Comparison of ENCODE assay signal across 20 cellular contexts in genomic region chr5:150603052-150603451, GRCh38. TPM values are rescaled to one million over a fixed set of nuclear protein-coding genes. Genes with fewer than 3 reads are reported as not detected.
DNase-seq lines count a peak whose midpoint lies in the region; ATAC-seq and TF ChIP-seq lines count a peak whose summit lies in the region.
"Had no signal": no experiment of that assay in that cellular context is flagged by ENCODE, and none has a peak within 500 bp of the region (broad histone marks: within the 10 kb centered on the region; RNA-seq: fewer than 3 reads in every experiment).

No MANE protein-coding gene starts in this region.

- WGBS in right lobe of liver (ENCODE audit: insufficient coverage, low coverage, low lambda C conversion rate, missing lambda C conversion rate) = 86% methylated on average over 1 of the region's 4 CpGs

- intact Hi-C loops in Right ventricle myocardium superior (cut with DNase I) = no loop called here
- intact Hi-C loops in right lobe of liver (cut with DNase I) = no loop called here
- intact Hi-C loops in uterus (cut with DNase I; ENCODE audit: low total_unique reads) = no loop called here

- DNase-seq in Right ventricle myocardium superior (peak; percentile 68), right lobe of liver (peak in 2 of 3 donors; percentile 13 to 27), hippocampal formation (lab: John Stamatoyannopoulos, UW) (no peak), uterus (no peak), kidney glomerular epithelial cell (lab: John Stamatoyannopoulos, UW) (no peak)
- DNase-seq in effector memory CD4-positive, alpha-beta T cell = no peak
- DNase-seq: activated CD4-positive, alpha-beta memory T cell treated with anti-CD3 and anti-CD28 coated beads, Interleukin-2, amount 10 ng/mL, durations not matched to agents 7 days and 5 days; activated CD4-positive, alpha-beta T cell treated with anti-CD3 and anti-CD28 coated beads for 1 hour; activated CD8-positive, alpha-beta memory T cell treated with anti-CD3 and anti-CD28 coated beads, Interleukin-2, amount 50 U/mL, for 48 hours; activated naive CD4-positive, alpha-beta T cell treated with anti-CD3 and anti-CD28 coated beads, Interleukin-2, amount 50 U/mL, for 16 hours; caudate nucleus; DMS153; MM.1S; NCI-H1417; NCI-H345 had no signal

- no peak for TF ChIP-seq CTCF in right lobe of liver (IDR thresholded peaks at IDR 0.05)
- TF ChIP-seq CTCF in uterus (IDR thresholded peaks at IDR 0.05) = no peak

- H3K4me3 ChIP-seq in BLaER1 = no peak overlapping the region
- H3K4me3 ChIP-seq in right lobe of liver = no peak overlapping the region
- H3K4me3 ChIP-seq in skeletal muscle tissue (ENCODE audit: low read length in 3 of 3) = no peak overlapping the region
- H3K4me3 ChIP-seq in effector memory CD4-positive, alpha-beta T cell (ENCODE audit: insufficient read depth, low read depth, low read length, poor library complexity, severe bottlenecking) = no peak overlapping the region
- H3K4me3 ChIP-seq in uterus = no peak overlapping the region
- H3K4me3 ChIP-seq: vagina had no signal

- peak overlapping the region; percentile 93 for H3K4me2 ChIP-seq in BLaER1
- H3K4me2 ChIP-seq: KMS-11 had no signal

- TF ChIP-seq POLR2A in right lobe of liver (IDR thresholded peaks at IDR 0.05) (no peak), uterus (IDR thresholded peaks at IDR 0.05) (no peak)

- H3K9me3 ChIP-seq in BLaER1 (no peaks in the 10 kb centered on the region), right lobe of liver (no peaks in the 10 kb centered on the region), skeletal muscle tissue (ENCODE audit: control insufficient read depth in 3 of 3, low read length in 3 of 3) (no peaks in the 10 kb centered on the region), uterus (no peaks in the 10 kb centered on the region)
- H3K9me3 ChIP-seq in effector memory CD4-positive, alpha-beta T cell (ENCODE audit: control insufficient read depth, low read length) = no peaks in the 10 kb centered on the region
- H3K9me3 ChIP-seq: vagina had no signal

- peak; percentile 58 for ATAC-seq in Right ventricle myocardium superior (ENCODE audit: poor library complexity)
- peak in 1 of 4 donors; percentile 8 for ATAC-seq in right lobe of liver

- H3K4me1 ChIP-seq in BLaER1 (peaks cover 94% of the 10 kb centered on the region), right lobe of liver (peaks cover 0 to 9% (median 3%) of the 10 kb centered on the region in 4 donors), skeletal muscle tissue (ENCODE audit: control insufficient read depth in 3 of 3, insufficient read depth in 3 of 3, low read length in 3 of 3) (peaks cover 48 to 88% (median 79%) of the 10 kb centered on the region in 3 donors), uterus (peaks cover 0 to 8% of the 10 kb centered on the region in 2 donors)
- no peaks in the 10 kb centered on the region for H3K4me1 ChIP-seq in effector memory CD4-positive, alpha-beta T cell (ENCODE audit: control insufficient read depth, insufficient read depth, low read length, poor library complexity, severe bottlenecking)

- H3K36me3 ChIP-seq in BLaER1 = no peaks in the 10 kb centered on the region
- H3K36me3 ChIP-seq in right lobe of liver = no peaks in the 10 kb centered on the region
- H3K36me3 ChIP-seq in skeletal muscle tissue (ENCODE audit: control insufficient read depth in 3 of 3, insufficient read depth in 3 of 3, low read length in 3 of 3) = no peaks in the 10 kb centered on the region
- H3K36me3 ChIP-seq in effector memory CD4-positive, alpha-beta T cell (ENCODE audit: control insufficient read depth, insufficient read depth, low read length) = no peaks in the 10 kb centered on the region
- H3K36me3 ChIP-seq in uterus = no peaks in the 10 kb centered on the region
- H3K36me3 ChIP-seq: vagina had no signal

- H3K27me3 ChIP-seq in BLaER1 (no peaks in the 10 kb centered on the region), right lobe of liver (no peaks in the 10 kb centered on the region), skeletal muscle tissue (ENCODE audit: control insufficient read depth in 3 of 3, insufficient read depth in 3 of 3, low read length in 3 of 3) (no peaks in the 10 kb centered on the region), uterus (no peaks in the 10 kb centered on the region)
- no peaks in the 10 kb centered on the region for H3K27me3 ChIP-seq in effector memory CD4-positive, alpha-beta T cell (replicated peaks; ENCODE audit: control insufficient read depth, insufficient read depth, low read length, poor library complexity, severe bottlenecking)
- H3K27me3 ChIP-seq: vagina had no signal

- H3K27ac ChIP-seq in BLaER1 (no peak overlapping the region; the same call in 1 of the 2 replicates), right lobe of liver (no peak overlapping the region), skeletal muscle tissue (ENCODE audit: low read depth, low read length) (peak overlapping the region; percentile 42), uterus (peak overlapping the region in 1 of 2 donors; percentile 68)
- H3K27ac ChIP-seq in effector memory CD4-positive, alpha-beta T cell (ENCODE audit: insufficient read depth, low read length, poor library complexity, severe bottlenecking) = no peak overlapping the region
- H3K27ac ChIP-seq: KMS-11, vagina had no signal

- H4K20me1 ChIP-seq in BLaER1 = no peaks in the 10 kb centered on the region

- H3K9ac ChIP-seq in BLaER1 (no peak overlapping the region), skeletal muscle tissue (ENCODE audit: low read depth in 1 of 3, low read length in 3 of 3) (peak overlapping the region; percentile 29 to 66 (median 54))
- H3K9ac ChIP-seq: KMS-11 had no signal

RNA-seq across cellular contexts. Expression of gene SYNPO, which starts 37.4 kb away (rescaled TPM):
- 645 TPM for total RNA-seq in Right ventricle myocardium superior
- 10 to 100 TPM; 23.4 to 51.8 (median 35.6) TPM for total RNA-seq in right lobe of liver
- total RNA-seq in skeletal muscle tissue = 6.3 TPM
- total RNA-seq in uterus = 100 to 1,000 TPM in 1 of 4 donors, 10 to 100 TPM in 1, 1 to 10 TPM in 2; 3.6 to 146 (median 10.6) TPM

RNA-seq across cellular contexts. Expression of gene MYOZ3, which starts 58.0 kb away (rescaled TPM):
- 4.0 TPM for total RNA-seq in Right ventricle myocardium superior
- under 1 TPM in 3 of 6 experiments, not detected in 3; 0.09 to 0.25 (median 0.12) TPM for total RNA-seq in right lobe of liver
- total RNA-seq in skeletal muscle tissue = 4.7 TPM
- total RNA-seq in uterus = 10 to 100 TPM in 1 of 4 donors, 1 to 10 TPM in 2, not detected in 1; 3.2 to 69.1 (median 3.4) TPM
- total RNA-seq: CD8-positive, alpha-beta memory T cell; vagina had no signal

Comparison
In these comparisons a context has a peak if more than half of its experiments do, and no peak if none do; other contexts are left out.
1. DNase-seq: peak in Right ventricle myocardium superior (single experiment) and right lobe of liver (2 of 3); none in effector memory CD4-positive, alpha-beta T cell (0 of 3), hippocampal formation (0 of 2), uterus (0 of 2) and kidney glomerular epithelial cell (single experiment).